Comparison of ENCODE assay signal across 20 cellular contexts in genomic region chr4:150906987-150907633, GRCh38.
DNase-seq lines count a peak whose midpoint lies in the region; ATAC-seq and FAIRE-seq lines count a peak whose summit lies in the region.
"Had no signal": no experiment of that assay in that cellular context is flagged by ENCODE, and none has a peak within 500 bp of the region (broad histone marks: within the 10 kb centered on the region; RNA-seq: fewer than 3 reads in every experiment).

No MANE protein-coding gene starts in this region.

- ATAC-seq in naive thymus-derived CD8-positive, alpha-beta T cell = no peak
- no peak for ATAC-seq in HG03571 (IDR thresholded peaks at IDR 0.05; ENCODE audit: unreplicated experiment)
- ATAC-seq in stimulated activated effector memory CD8-positive, alpha-beta T cell treated with anti-CD3 and anti-CD28 coated beads, Interleukin-12 subunit alpha, Interleukin-12 subunit beta, amount 100 ng/mL, for 72 hours = no peak
- no peak for ATAC-seq in HG03196 (IDR thresholded peaks at IDR 0.05; ENCODE audit: unreplicated experiment)
- ATAC-seq: stimulated activated naive B cell treated with anti-CD40 and anti-IgM and Interleukin-4, amounts not matched to agents 10 μg/mL and 1 μg/mL and 100 μg/mL, for 72 hours; T-cell had no signal

- FAIRE-seq in G401.6 (lab: Jason Lieb, UNC) = peak; percentile 28

- no peaks in the 10 kb centered on the region for H3K27me3 Mint-ChIP-seq in naive thymus-derived CD8-positive, alpha-beta T cell
- H3K27me3 Mint-ChIP-seq: activated naive CD4-positive, alpha-beta T cell treated with anti-CD3 and anti-CD28 coated beads, Interleukin-2, amount 10 ng/mL, durations not matched to agents 7 days and 5 days; dendritic cell treated with granulocyte-macrophage colony-stimulating factor and Interleukin-4, amounts not matched to agents 40 ng/mL and 50 ng/mL, for 4 days; stimulated activated naive B cell treated with anti-CD40 and anti-IgM and Interleukin-4, amounts not matched to agents 10 μg/mL and 1 μg/mL and 100 μg/mL, for 72 hours; T-cell had no signal

- H3K4me3 Mint-ChIP-seq in naive thymus-derived CD8-positive, alpha-beta T cell = no peak overlapping the region
- H3K4me3 Mint-ChIP-seq in stimulated activated effector memory CD8-positive, alpha-beta T cell treated with anti-CD3 and anti-CD28 coated beads, Interleukin-12 subunit alpha, Interleukin-12 subunit beta, amount 100 ng/mL, for 72 hours = no peak overlapping the region
- H3K4me3 Mint-ChIP-seq: activated naive CD4-positive, alpha-beta T cell treated with anti-CD3 and anti-CD28 coated beads, Interleukin-2, amount 10 ng/mL, durations not matched to agents 7 days and 5 days; dendritic cell treated with granulocyte-macrophage colony-stimulating factor and Interleukin-4, amounts not matched to agents 40 ng/mL and 50 ng/mL, for 4 days; stimulated activated naive B cell treated with anti-CD40 and anti-IgM and Interleukin-4, amounts not matched to agents 10 μg/mL and 1 μg/mL and 100 μg/mL, for 72 hours; T-cell had no signal

- peaks cover 0 to 12% (median 6%) of the 10 kb centered on the region in 4 donors for H3K4me1 Mint-ChIP-seq in naive thymus-derived CD8-positive, alpha-beta T cell
- H3K4me1 Mint-ChIP-seq in stimulated activated effector memory CD8-positive, alpha-beta T cell treated with anti-CD3 and anti-CD28 coated beads, Interleukin-12 subunit alpha, Interleukin-12 subunit beta, amount 100 ng/mL, for 72 hours = peaks cover 13% of the 10 kb centered on the region

- DNase-seq in OCI-M1 (lab: John Stamatoyannopoulos, UW) = peak; percentile 88
- peak; percentile 35 for DNase-seq in fibroblast of peridontal ligament (ENCODE audit: extremely low read depth)
- no peak for DNase-seq in naive thymus-derived CD8-positive, alpha-beta T cell
- DNase-seq in H4 (ENCODE audit: low spot score) = no peak
- no peak for DNase-seq in stimulated activated effector memory CD8-positive, alpha-beta T cell treated with anti-CD3 and anti-CD28 coated beads, Interleukin-12 subunit alpha, Interleukin-12 subunit beta, amount 100 ng/mL, for 72 hours (ENCODE audit: low spot score in 2 of 2)
- DNase-seq: activated CD4-positive, alpha-beta T cell treated with anti-CD3 and anti-CD28 coated beads, Interleukin-2, amount 50 U/mL, for 48 hours; activated naive CD4-positive, alpha-beta T cell treated with anti-CD3 and anti-CD28 coated beads, Interleukin-2, amount 10 ng/mL, durations not matched to agents 7 days and 5 days; activated T-cell treated with anti-CD3 and anti-CD28 coated beads for 4 hours; AML-193; GM23248; MV-4-11; NCI-H1930; NCI-H446 treated with DMSO at 0.1 percent for 48 hours; Right ventricle myocardium superior; stimulated activated naive B cell treated with anti-CD40 and anti-IgM and Interleukin-4, amounts not matched to agents 10 μg/mL and 1 μg/mL and 100 μg/mL, for 72 hours; T-cell had no signal

- POLR2A ChIA-PET in naive thymus-derived CD8-positive, alpha-beta T cell (lab: Charles Lee) = no interaction called here

- H3K36me3 Mint-ChIP-seq in naive thymus-derived CD8-positive, alpha-beta T cell = peaks cover 28 to 89% (median 64%) of the 10 kb centered on the region in 3 donors
- peaks cover 88% of the 10 kb centered on the region for H3K36me3 Mint-ChIP-seq in stimulated activated effector memory CD8-positive, alpha-beta T cell treated with anti-CD3 and anti-CD28 coated beads, Interleukin-12 subunit alpha, Interleukin-12 subunit beta, amount 100 ng/mL, for 72 hours

- H3K9me3 Mint-ChIP-seq in naive thymus-derived CD8-positive, alpha-beta T cell = peaks cover 0 to 12% (median 9%) of the 10 kb centered on the region in 9 donors
- H3K9me3 Mint-ChIP-seq in stimulated activated effector memory CD8-positive, alpha-beta T cell treated with anti-CD3 and anti-CD28 coated beads, Interleukin-12 subunit alpha, Interleukin-12 subunit beta, amount 100 ng/mL, for 72 hours = no peaks in the 10 kb centered on the region

- peak overlapping the region in 7 of 10 donors; percentile 21 to 69 (median 52) for H3K27ac Mint-ChIP-seq in naive thymus-derived CD8-positive, alpha-beta T cell
- H3K27ac Mint-ChIP-seq in stimulated activated effector memory CD8-positive, alpha-beta T cell treated with anti-CD3 and anti-CD28 coated beads, Interleukin-12 subunit alpha, Interleukin-12 subunit beta, amount 100 ng/mL, for 72 hours = no peak overlapping the region
- H3K27ac Mint-ChIP-seq: activated naive CD4-positive, alpha-beta T cell treated with anti-CD3 and anti-CD28 coated beads, Interleukin-2, amount 10 ng/mL, durations not matched to agents 7 days and 5 days; dendritic cell treated with granulocyte-macrophage colony-stimulating factor and Interleukin-4, amounts not matched to agents 40 ng/mL and 50 ng/mL, for 4 days; stimulated activated naive B cell treated with anti-CD40 and anti-IgM and Interleukin-4, amounts not matched to agents 10 μg/mL and 1 μg/mL and 100 μg/mL, for 72 hours had no signal

Comparison
In these comparisons a context has a peak if more than half of its experiments do, and no peak if none do; other contexts are left out.
1. DNase-seq: peak in OCI-M1 (single experiment) and fibroblast of peridontal ligament (single experiment); none in naive thymus-derived CD8-positive, alpha-beta T cell (0 of 10), H4 (single experiment) and stimulated activated effector memory CD8-positive, alpha-beta T cell treated with anti-CD3 and anti-CD28 coated beads, Interleukin-12 subunit alpha, Interleukin-12 subunit beta, amount 100 ng/mL, for 72 hours (0 of 2).